21 cellular contexts compared by ENCODE assay signal in the genomic region with DNA sequence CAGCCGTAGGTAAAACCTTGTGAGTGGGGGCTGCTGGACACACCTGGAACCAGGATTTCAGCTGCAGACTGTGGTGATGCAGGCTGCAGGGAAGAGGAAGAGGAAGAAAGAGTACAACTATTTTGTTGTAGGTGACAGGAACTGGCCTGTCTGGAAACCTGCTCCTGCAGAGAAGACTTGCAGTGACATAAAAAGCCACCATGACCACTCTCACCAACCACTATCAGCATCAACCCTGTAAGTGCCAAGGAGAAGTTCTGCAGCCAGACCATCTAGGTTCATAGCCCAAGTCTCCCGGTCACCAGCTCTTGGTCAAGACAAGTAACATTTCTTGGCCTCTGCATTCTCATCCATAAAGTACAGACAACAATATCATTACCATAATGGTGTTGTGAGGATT.
DNase-seq lines count a peak whose midpoint lies in the region; ATAC-seq and TF ChIP-seq lines count a peak whose summit lies in the region.
"Had no signal": no experiment of that assay in that cellular context is flagged by ENCODE, and none has a peak within 500 bp of the region (broad histone marks: within the 10 kb centered on the region; RNA-seq: fewer than 3 reads in every experiment).

No MANE protein-coding gene starts in this region.

- no peaks in the 10 kb centered on the region; the same call in 1 of the 2 replicates for H3K9me3 ChIP-seq in BLaER1
- no peaks in the 10 kb centered on the region for H3K9me3 ChIP-seq in CD8-positive, alpha-beta memory T cell (ENCODE audit: low read length)
- H3K9me3 ChIP-seq in colonic mucosa, result no peaks in the 10 kb centered on the region
- H3K9me3 ChIP-seq in SK-N-SH, result no peaks in the 10 kb centered on the region
- H3K9me3 ChIP-seq: right atrium auricular region, testis had no signal

- peaks cover 0 to 1% (median 0%) of the 10 kb centered on the region in 5 donors for H3K9me3 Mint-ChIP-seq in CD8-positive, alpha-beta memory T cell
- H3K9me3 Mint-ChIP-seq in activated T-helper 17 cell treated with anti-CD3 and anti-CD28 coated beads, Interleukin-2, amount 50 U/mL, for 72 hours, result no peaks in the 10 kb centered on the region
- no peaks in the 10 kb centered on the region for H3K9me3 Mint-ChIP-seq in memory B cell

- H4K20me1 ChIP-seq in BLaER1, result no peaks in the 10 kb centered on the region
- H4K20me1 ChIP-seq in SK-N-SH (ENCODE audit: insufficient read depth), result no peaks in the 10 kb centered on the region

- H3F3A ChIP-seq in SK-N-SH (replicated peaks; ENCODE audit: insufficient read depth), result no peaks in the 10 kb centered on the region

- H3K9me2 ChIP-seq in SK-N-SH, result no peaks in the 10 kb centered on the region

- no peak overlapping the region for H3K4me3 ChIP-seq in BLaER1
- H3K4me3 ChIP-seq in CD8-positive, alpha-beta memory T cell (ENCODE audit: low read length), result no peak overlapping the region
- H3K4me3 ChIP-seq in colonic mucosa, result no peak overlapping the region
- H3K4me3 ChIP-seq in SK-N-SH (ENCODE audit: low read depth in 2 of 2, low read length in 1 of 2), result no peak overlapping the region
- H3K4me3 ChIP-seq: K562, PC-9, right atrium auricular region, testis had no signal

- no peaks in the 10 kb centered on the region for H3K36me3 ChIP-seq in BLaER1
- peaks cover 13% of the 10 kb centered on the region for H3K36me3 ChIP-seq in CD8-positive, alpha-beta memory T cell (ENCODE audit: insufficient read depth, low read length)
- H3K36me3 ChIP-seq in colonic mucosa, result no peaks in the 10 kb centered on the region
- no peaks in the 10 kb centered on the region for H3K36me3 ChIP-seq in SK-N-SH (replicated peaks in 1 of 2; ENCODE audit: control insufficient read depth in 1 of 2, insufficient read depth in 2 of 2, low read length in 1 of 2)
- H3K36me3 ChIP-seq: right atrium auricular region had no signal

- intact Hi-C loops in colonic mucosa (cut with DNase I), result no loop called here

- TF ChIP-seq RAD21 in SK-N-SH (IDR thresholded peaks at IDR 0.05; ENCODE audit: low read length), result no peak

- H3K4me2 ChIP-seq in BLaER1 (peak overlapping the region; percentile 88), SK-N-SH (no peak overlapping the region)
- H3K4me2 ChIP-seq: PC-9 had no signal

- no peak for TF ChIP-seq EP300 in SK-N-SH (IDR thresholded peaks at IDR 0.05; ENCODE audit: borderline replicate concordance in 1 of 2, low read depth in 1 of 2, low read length in 1 of 2)

- POLR2A ChIA-PET in CD8-positive, alpha-beta memory T cell (lab: Charles Lee), result interaction anchor here (1.2 kb wide), 1 partner anchor 91 kb away, joined by 4 read pairs; a partner anchor contains a TSS
- POLR2A ChIA-PET in SK-N-SH (lab: Yijun Ruan, JAX), result no interaction called here

- peaks cover 0 to 3% of the 10 kb centered on the region in 2 donors for H3K27me3 Mint-ChIP-seq in CD8-positive, alpha-beta memory T cell
- no peaks in the 10 kb centered on the region for H3K27me3 Mint-ChIP-seq in activated T-helper 17 cell treated with anti-CD3 and anti-CD28 coated beads, Interleukin-2, amount 50 U/mL, for 72 hours
- no peaks in the 10 kb centered on the region for H3K27me3 Mint-ChIP-seq in memory B cell

- no peak overlapping the region for H3K9ac ChIP-seq in BLaER1
- no peak overlapping the region for H3K9ac ChIP-seq in colonic mucosa (ENCODE audit: low read depth in 2 of 2, low read length in 2 of 2)
- H3K9ac ChIP-seq in SK-N-SH, result no peak overlapping the region

- CTCF ChIA-PET in CD8-positive, alpha-beta memory T cell (lab: Charles Lee), result interaction anchor here (1.2 kb wide), 1 partner anchor 48 kb away, joined by 4 read pairs; no protein-coding TSS in a partner anchor
- CTCF ChIA-PET in SK-N-SH (lab: Yijun Ruan, JAX), result no interaction called here

- no peak for ATAC-seq in activated T-helper 17 cell treated with anti-CD3 and anti-CD28 coated beads, Interleukin-2, amount 50 U/mL, for 72 hours (replicated peaks)
- no peak for ATAC-seq in memory B cell (ENCODE audit: low read depth)
- ATAC-seq: esophagus mucosa had no signal

- H3K27ac ChIP-seq in BLaER1 (peak overlapping the region; percentile 83), colonic mucosa (no peak overlapping the region), SK-N-SH (ENCODE audit: low read depth in 2 of 2, low read length in 1 of 2) (no peak overlapping the region)
- H3K27ac ChIP-seq in CD8-positive, alpha-beta memory T cell (ENCODE audit: low read depth, low read length), result no peak overlapping the region
- H3K27ac ChIP-seq: PC-9, right atrium auricular region, testis, VCaP had no signal

- DNase-seq in CD8-positive, alpha-beta memory T cell, result no peak
- DNase-seq in memory B cell (ENCODE audit: low spot score in 2 of 2), result no peak
- DNase-seq in colonic mucosa, result no peak
- no peak for DNase-seq in SK-N-SH
- DNase-seq in DMS53 treated with DMSO at 0.1 percent for 48 hours (lab: John Stamatoyannopoulos, UW; ENCODE audit: unreplicated experiment), result no peak
- DNase-seq: activated CD4-positive, alpha-beta T cell treated with anti-CD3 and anti-CD28 coated beads, Interleukin-2, amount 50 U/mL, for 48 hours; amniotic stem cell; DMS79 treated with DMSO at 0.1 percent for 48 hours; islet precursor cell; NCI-H187 treated with DMSO at 0.1 percent for 48 hours; NCI-H226; PC-9; SIG-M5; stimulated activated CD4-positive, alpha-beta T cell treated with anti-CD3 and anti-CD28 coated beads, Interleukin-12 subunit alpha, Interleukin-12 subunit beta, amount 100 ng/mL, for 4 hours; testis had no signal

- no peaks in the 10 kb centered on the region for H3K79me2 ChIP-seq in SK-N-SH (ENCODE audit: insufficient read depth)

- peak overlapping the region in 5 of 7 donors; percentile 18 to 83 (median 42) for H3K4me3 Mint-ChIP-seq in CD8-positive, alpha-beta memory T cell
- peak overlapping the region; percentile 49 for H3K4me3 Mint-ChIP-seq in activated T-helper 17 cell treated with anti-CD3 and anti-CD28 coated beads, Interleukin-2, amount 50 U/mL, for 72 hours
- H3K4me3 Mint-ChIP-seq in memory B cell, result no peak overlapping the region

- no peak overlapping the region for H2AFZ ChIP-seq in SK-N-SH (ENCODE audit: low read depth)
- H2AFZ ChIP-seq: PC-9 had no signal

- TF ChIP-seq CTCF in colonic mucosa (IDR thresholded peaks at IDR 0.05), result no peak
- TF ChIP-seq CTCF in SK-N-SH (IDR thresholded peaks at IDR 0.05), result no peak

- H3K4me1 ChIP-seq in BLaER1 (peaks cover 100% of the 10 kb centered on the region), colonic mucosa (no peaks in the 10 kb centered on the region), SK-N-SH (ENCODE audit: control insufficient read depth in 1 of 2, insufficient read depth in 2 of 2, low read depth in 1 of 2, low read length in 1 of 2) (peaks cover 0 to 17% of the 10 kb centered on the region in 2 experiments; a peak in 1 of 4 replicates)
- H3K4me1 ChIP-seq in CD8-positive, alpha-beta memory T cell (ENCODE audit: insufficient read depth, low read length), result peaks cover 46% of the 10 kb centered on the region

- WGBS in SK-N-SH (ENCODE audit: low lambda C conversion rate), result 81% methylated on average over 2 of the region's 2 CpGs

- H3K4me1 Mint-ChIP-seq in CD8-positive, alpha-beta memory T cell, result peaks cover 71 to 89% (median 73%) of the 10 kb centered on the region in 3 donors
- peaks cover 56% of the 10 kb centered on the region for H3K4me1 Mint-ChIP-seq in activated T-helper 17 cell treated with anti-CD3 and anti-CD28 coated beads, Interleukin-2, amount 50 U/mL, for 72 hours
- peaks cover 48% of the 10 kb centered on the region for H3K4me1 Mint-ChIP-seq in memory B cell

- H3K27ac Mint-ChIP-seq in CD8-positive, alpha-beta memory T cell, result peak overlapping the region in 6 of 8 donors; percentile 27 to 83 (median 70)
- H3K27ac Mint-ChIP-seq in activated T-helper 17 cell treated with anti-CD3 and anti-CD28 coated beads, Interleukin-2, amount 50 U/mL, for 72 hours, result peak overlapping the region; percentile 98
- peak overlapping the region; percentile 21 for H3K27ac Mint-ChIP-seq in memory B cell

- peaks cover 0 to 79% (median 23%) of the 10 kb centered on the region in 3 donors for H3K36me3 Mint-ChIP-seq in CD8-positive, alpha-beta memory T cell
- peaks cover 97% of the 10 kb centered on the region for H3K36me3 Mint-ChIP-seq in activated T-helper 17 cell treated with anti-CD3 and anti-CD28 coated beads, Interleukin-2, amount 50 U/mL, for 72 hours (ENCODE audit: low read depth)
- peaks cover 33% of the 10 kb centered on the region for H3K36me3 Mint-ChIP-seq in memory B cell

- H3K27me3 ChIP-seq in BLaER1 (no peaks in the 10 kb centered on the region), colonic mucosa (no peaks in the 10 kb centered on the region), SK-N-SH (ENCODE audit: insufficient read depth) (no peaks in the 10 kb centered on the region)
- H3K27me3 ChIP-seq in CD8-positive, alpha-beta memory T cell (ENCODE audit: insufficient read depth, low read length, poor library complexity, severe bottlenecking), result no peaks in the 10 kb centered on the region
- H3K27me3 ChIP-seq: right atrium auricular region, testis had no signal

TF ChIP-seq in SK-N-SH, 30 proteins besides CTCF, POLR2A, EP300 and RAD21 (continues in another document):
- TF ChIP-seq, protein P1, sequence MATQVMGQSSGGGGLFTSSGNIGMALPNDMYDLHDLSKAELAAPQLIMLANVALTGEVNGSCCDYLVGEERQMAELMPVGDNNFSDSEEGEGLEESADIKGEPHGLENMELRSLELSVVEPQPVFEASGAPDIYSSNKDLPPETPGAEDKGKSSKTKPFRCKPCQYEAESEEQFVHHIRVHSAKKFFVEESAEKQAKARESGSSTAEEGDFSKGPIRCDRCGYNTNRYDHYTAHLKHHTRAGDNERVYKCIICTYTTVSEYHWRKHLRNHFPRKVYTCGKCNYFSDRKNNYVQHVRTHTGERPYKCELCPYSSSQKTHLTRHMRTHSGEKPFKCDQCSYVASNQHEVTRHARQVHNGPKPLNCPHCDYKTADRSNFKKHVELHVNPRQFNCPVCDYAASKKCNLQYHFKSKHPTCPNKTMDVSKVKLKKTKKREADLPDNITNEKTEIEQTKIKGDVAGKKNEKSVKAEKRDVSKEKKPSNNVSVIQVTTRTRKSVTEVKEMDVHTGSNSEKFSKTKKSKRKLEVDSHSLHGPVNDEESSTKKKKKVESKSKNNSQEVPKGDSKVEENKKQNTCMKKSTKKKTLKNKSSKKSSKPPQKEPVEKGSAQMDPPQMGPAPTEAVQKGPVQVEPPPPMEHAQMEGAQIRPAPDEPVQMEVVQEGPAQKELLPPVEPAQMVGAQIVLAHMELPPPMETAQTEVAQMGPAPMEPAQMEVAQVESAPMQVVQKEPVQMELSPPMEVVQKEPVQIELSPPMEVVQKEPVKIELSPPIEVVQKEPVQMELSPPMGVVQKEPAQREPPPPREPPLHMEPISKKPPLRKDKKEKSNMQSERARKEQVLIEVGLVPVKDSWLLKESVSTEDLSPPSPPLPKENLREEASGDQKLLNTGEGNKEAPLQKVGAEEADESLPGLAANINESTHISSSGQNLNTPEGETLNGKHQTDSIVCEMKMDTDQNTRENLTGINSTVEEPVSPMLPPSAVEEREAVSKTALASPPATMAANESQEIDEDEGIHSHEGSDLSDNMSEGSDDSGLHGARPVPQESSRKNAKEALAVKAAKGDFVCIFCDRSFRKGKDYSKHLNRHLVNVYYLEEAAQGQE (IDR thresholded peaks at IDR 0.05; ENCODE audit: low read depth, low read length), result no peak
- TF ChIP-seq GATA2 (CRISPR knock-in tag; IDR thresholded peaks at IDR 0.05) (no peak), RCOR1 (IDR thresholded peaks at IDR 0.05; ENCODE audit: low read length) (no peak), RFX5 (IDR thresholded peaks at IDR 0.05; ENCODE audit: low read length) (no peak), NFIC (IDR thresholded peaks at IDR 0.05; ENCODE audit: borderline replicate concordance) (no peak)

Comparison
In these comparisons a context has a peak if more than half of its experiments do, and no peak if none do; other contexts are left out.
1. H3K27ac Mint-ChIP-seq: peak in every context shown above with its lines; median percentile 98 in activated T-helper 17 cell treated with anti-CD3 and anti-CD28 coated beads, Interleukin-2, amount 50 U/mL, for 72 hours; 70 in CD8-positive, alpha-beta memory T cell; 21 in memory B cell.